ENCODE assay signal across 14 cellular contexts in genomic region chr22:27578937-27579617, GRCh38.
DNase-seq lines count a peak whose midpoint lies in the region; ATAC-seq and TF ChIP-seq lines count a peak whose summit lies in the region.
"Had no signal": no experiment of that assay in that cellular context is flagged by ENCODE, and none has a peak within 500 bp of the region (broad histone marks: within the 10 kb centered on the region; RNA-seq: fewer than 3 reads in every experiment).

No MANE protein-coding gene starts in this region.

- TF ChIP-seq POLR2A in vagina (IDR thresholded peaks at IDR 0.05): no peak

- intact Hi-C loops in heart right ventricle (cut with DNase I) (loop anchor here in 2 of 10 donors (2.0 to 5.0 kb wide), 2 partner anchors 62 to 64 kb away; no protein-coding TSS in a partner anchor), right cardiac atrium (cut with DNase I) (no loop called here), left lung (cut with DNase I) (no loop called here), vagina (cut with DNase I) (loop anchor here (5.0 kb wide), 1 partner anchor 1567 kb away; no protein-coding TSS in a partner anchor)
- intact Hi-C loops in activated T-helper 1 cell treated with anti-CD3 and anti-CD28 coated beads, Interleukin-12 subunit alpha, Interleukin-12 subunit beta, Interleukin-2, Interleukin-4 antibody, amounts not matched to agents 30 ng/mL and 10 ng/mL and 1 ng/mL, durations not matched to agents 14 hours and 24 hours and 36 hours (cut with micrococcal nuclease): no loop called here

- WGBS in heart right ventricle, 2 donors: 60 to 62% methylated on average over 6 of the region's 6 CpGs
- WGBS in right cardiac atrium: 54% methylated on average over 6 of the region's 6 CpGs

- TF ChIP-seq CTCF in heart right ventricle (IDR thresholded peaks at IDR 0.05) (no peak), cardiac fibroblast (IDR thresholded peaks at IDR 0.05; ENCODE audit: low read depth, low read length) (no peak), left lung (IDR thresholded peaks at IDR 0.05) (no peak), vagina (IDR thresholded peaks at IDR 0.05) (no peak)

- H3K9me3 ChIP-seq in heart right ventricle: no peaks in the 10 kb centered on the region
- no peaks in the 10 kb centered on the region for H3K9me3 ChIP-seq in right cardiac atrium (ENCODE audit: control insufficient read depth, low read length)
- H3K9me3 ChIP-seq in left lung: no peaks in the 10 kb centered on the region
- H3K9me3 ChIP-seq in vagina: no peaks in the 10 kb centered on the region
- H3K9me3 ChIP-seq: Caco-2 had no signal

- H3K9me3 Mint-ChIP-seq in activated T-helper 1 cell treated with anti-CD3 and anti-CD28 coated beads, Interleukin-12 subunit alpha, Interleukin-12 subunit beta, Interleukin-2, Interleukin-4 antibody, amounts not matched to agents 30 ng/mL and 10 ng/mL and 1 ng/mL, durations not matched to agents 14 hours and 24 hours and 36 hours: no peaks in the 10 kb centered on the region

- no peak overlapping the region for H3K4me3 Mint-ChIP-seq in activated T-helper 1 cell treated with anti-CD3 and anti-CD28 coated beads, Interleukin-12 subunit alpha, Interleukin-12 subunit beta, Interleukin-2, Interleukin-4 antibody, amounts not matched to agents 30 ng/mL and 10 ng/mL and 1 ng/mL, durations not matched to agents 14 hours and 24 hours and 36 hours

- DNase-seq in heart right ventricle: no peak
- DNase-seq in right cardiac atrium: no peak
- DNase-seq in cardiac fibroblast (ENCODE audit: low read depth in 2 of 2): peak; percentile 19 to 77
- DNase-seq in left lung: no peak
- DNase-seq in vagina (ENCODE audit: extremely low spot score in 2 of 2): no peak
- DNase-seq in activated T-helper 1 cell treated with anti-CD3 and anti-CD28 coated beads, Interleukin-12 subunit alpha, Interleukin-12 subunit beta, Interleukin-2, Interleukin-4 antibody, amounts not matched to agents 30 ng/mL and 10 ng/mL and 1 ng/mL, durations not matched to agents 14 hours and 24 hours and 36 hours (ENCODE audit: low spot score): no peak
- DNase-seq in NCI-H2107 (lab: John Stamatoyannopoulos, UW): no peak
- DNase-seq: 8988T, Caco-2, HCEC 1CT, NCI-H1417, NCI-H2029, NCI-H510A had no signal

- peak overlapping the region in 6 of 10 donors; percentile 38 to 86 (median 75) for H3K27ac ChIP-seq in heart right ventricle
- no peak overlapping the region for H3K27ac ChIP-seq in right cardiac atrium (ENCODE audit: low read length)
- no peak overlapping the region for H3K27ac ChIP-seq in left lung
- H3K27ac ChIP-seq in vagina: peak overlapping the region; percentile 42

- H3K36me3 ChIP-seq in heart right ventricle (no peaks in the 10 kb centered on the region), left lung (no peaks in the 10 kb centered on the region), vagina (no peaks in the 10 kb centered on the region)

- peaks cover 0 to 14% (median 7%) of the 10 kb centered on the region in 7 donors for H3K27me3 ChIP-seq in heart right ventricle
- no peaks in the 10 kb centered on the region for H3K27me3 ChIP-seq in right cardiac atrium (ENCODE audit: control insufficient read depth, insufficient read depth)
- peaks cover 0 to 21% of the 10 kb centered on the region in 2 donors for H3K27me3 ChIP-seq in left lung
- H3K27me3 ChIP-seq in vagina: no peaks in the 10 kb centered on the region

- no peak overlapping the region for H3K4me3 ChIP-seq in heart right ventricle
- H3K4me3 ChIP-seq in right cardiac atrium (ENCODE audit: low read length): no peak overlapping the region
- H3K4me3 ChIP-seq in cardiac fibroblast (replicated peaks in 1 of 2; ENCODE audit: low read depth in 2 of 2, low read length in 2 of 2): no peak overlapping the region
- H3K4me3 ChIP-seq in left lung: no peak overlapping the region
- H3K4me3 ChIP-seq in vagina: no peak overlapping the region

- no peaks in the 10 kb centered on the region for H3K4me1 Mint-ChIP-seq in activated T-helper 1 cell treated with anti-CD3 and anti-CD28 coated beads, Interleukin-12 subunit alpha, Interleukin-12 subunit beta, Interleukin-2, Interleukin-4 antibody, amounts not matched to agents 30 ng/mL and 10 ng/mL and 1 ng/mL, durations not matched to agents 14 hours and 24 hours and 36 hours (ENCODE audit: low read depth)

- H3K27me3 Mint-ChIP-seq in activated T-helper 1 cell treated with anti-CD3 and anti-CD28 coated beads, Interleukin-12 subunit alpha, Interleukin-12 subunit beta, Interleukin-2, Interleukin-4 antibody, amounts not matched to agents 30 ng/mL and 10 ng/mL and 1 ng/mL, durations not matched to agents 14 hours and 24 hours and 36 hours (ENCODE audit: insufficient read depth): peaks cover 3% of the 10 kb centered on the region

- no peaks in the 10 kb centered on the region for H3K36me3 Mint-ChIP-seq in activated T-helper 1 cell treated with anti-CD3 and anti-CD28 coated beads, Interleukin-12 subunit alpha, Interleukin-12 subunit beta, Interleukin-2, Interleukin-4 antibody, amounts not matched to agents 30 ng/mL and 10 ng/mL and 1 ng/mL, durations not matched to agents 14 hours and 24 hours and 36 hours (ENCODE audit: low read depth)

- ATAC-seq in heart right ventricle (peak in 3 of 8 donors; percentile 21 to 47 (median 42)), right cardiac atrium (no peak), left lung (peak; percentile 21), HG03135 (IDR thresholded peaks at IDR 0.05; ENCODE audit: unreplicated experiment) (no peak)

- peaks cover 6 to 66% (median 20%) of the 10 kb centered on the region in 9 donors for H3K4me1 ChIP-seq in heart right ventricle
- no peaks in the 10 kb centered on the region for H3K4me1 ChIP-seq in right cardiac atrium (ENCODE audit: control insufficient read depth, insufficient read depth, low read length)
- peaks cover 0 to 8% of the 10 kb centered on the region in 2 donors for H3K4me1 ChIP-seq in left lung
- peaks cover 22% of the 10 kb centered on the region for H3K4me1 ChIP-seq in vagina
- H3K4me1 ChIP-seq: Caco-2 had no signal

- no peak overlapping the region for H3K27ac Mint-ChIP-seq in activated T-helper 1 cell treated with anti-CD3 and anti-CD28 coated beads, Interleukin-12 subunit alpha, Interleukin-12 subunit beta, Interleukin-2, Interleukin-4 antibody, amounts not matched to agents 30 ng/mL and 10 ng/mL and 1 ng/mL, durations not matched to agents 14 hours and 24 hours and 36 hours

Comparison
In these comparisons a context has a peak if more than half of its experiments do, and no peak if none do; other contexts are left out.
1. H3K27ac ChIP-seq: peak in heart right ventricle (6 of 10) and vagina (single experiment); none in right cardiac atrium (single experiment) and left lung (0 of 2).
2. DNase-seq: peak in cardiac fibroblast (2 of 2); none in heart right ventricle (0 of 2), right cardiac atrium (0 of 3), left lung (0 of 2), vagina (0 of 2), activated T-helper 1 cell treated with anti-CD3 and anti-CD28 coated beads, Interleukin-12 subunit alpha, Interleukin-12 subunit beta, Interleukin-2, Interleukin-4 antibody, amounts not matched to agents 30 ng/mL and 10 ng/mL and 1 ng/mL, durations not matched to agents 14 hours and 24 hours and 36 hours (single experiment) and NCI-H2107 (single experiment).